ENCODE assay signal across 8 cellular contexts in genomic region chr20:50285376-50286173, GRCh38.
DNase-seq lines count a peak whose midpoint lies in the region; ATAC-seq and TF ChIP-seq lines count a peak whose summit lies in the region.

No MANE protein-coding gene starts in this region.

- H3K4me3 Mint-ChIP-seq in activated B cell treated with CpG ODN at 0.5 μM for 24 hours (peak overlapping the region; percentile 44), type B pancreatic cell (no peak overlapping the region)

- TF ChIP-seq CTCF in activated B cell treated with CpG ODN at 0.5 μM for 24 hours (IDR thresholded peaks at IDR 0.05) (no peak), type B pancreatic cell (conservative IDR thresholded peaks at IDR 0.05) (no peak)

- H3K4me1 Mint-ChIP-seq in activated B cell treated with CpG ODN at 0.5 μM for 24 hours (peaks cover 28% of the 10 kb centered on the region), type B pancreatic cell (ENCODE audit: unreplicated experiment) (peaks cover 30% of the 10 kb centered on the region)

- H3K36me3 Mint-ChIP-seq in activated B cell treated with CpG ODN at 0.5 μM for 24 hours (ENCODE audit: low read depth): no peaks in the 10 kb centered on the region
- H3K36me3 Mint-ChIP-seq in type B pancreatic cell: no peaks in the 10 kb centered on the region

- in situ Hi-C loops in KBM-7 (cut with MboI; ENCODE audit: low pct_unique_long_range_greater_than_20kb, low sequenced_read_pairs): no loop called here

- POLR2A ChIA-PET in activated B cell treated with CpG ODN at 0.5 μM for 24 hours (lab: Charles Lee): interaction anchor here (0.6 to 1.5 kb wide), 5 partner anchors 57 to 1238 kb away, joined by 3 to 8 read pairs (median 4); partner anchors contain the start of gene CEBPB

- DNase-seq in AG20443 (ENCODE audit: low spot score): peak; percentile 65
- DNase-seq in activated B cell treated with CpG ODN at 0.5 μM for 24 hours: peak; percentile 41
- DNase-seq in iris pigment epithelial cell (ENCODE audit: low read depth): peak; percentile 72
- no peak for DNase-seq in type B pancreatic cell (ENCODE audit: extremely low spot score, unreplicated experiment)
- DNase-seq in RKO (ENCODE audit: low spot score): no peak
- no peak for DNase-seq in KBM-7
- no peak for DNase-seq in superior temporal gyrus (ENCODE audit: extremely low spot score)

- ATAC-seq in GM21825 (IDR thresholded peaks at IDR 0.05; ENCODE audit: unreplicated experiment): peak; percentile 42
- ATAC-seq in activated B cell treated with CpG ODN at 0.5 μM for 24 hours (ENCODE audit: low read depth): peak; percentile 90

- H3K27me3 Mint-ChIP-seq in activated B cell treated with CpG ODN at 0.5 μM for 24 hours (peaks cover 23% of the 10 kb centered on the region), type B pancreatic cell (no peaks in the 10 kb centered on the region)

- CTCF ChIA-PET in activated B cell treated with CpG ODN at 0.5 μM for 24 hours (lab: Charles Lee): interaction anchor here (0.8 to 1.1 kb wide), 2 partner anchors 95 to 175 kb away, joined by 3 to 4 read pairs; partner anchors contain the start of gene CEBPB

- H3K27ac Mint-ChIP-seq in activated B cell treated with CpG ODN at 0.5 μM for 24 hours (peak overlapping the region; percentile 33), type B pancreatic cell (peak overlapping the region; percentile 15)

- intact Hi-C loops in activated B cell treated with CpG ODN at 0.5 μM for 24 hours (cut with micrococcal nuclease): loop anchor here (2.0 kb wide), 1 partner anchor 63 kb away; no protein-coding TSS in a partner anchor

- H3K9me3 Mint-ChIP-seq in activated B cell treated with CpG ODN at 0.5 μM for 24 hours: no peaks in the 10 kb centered on the region
- H3K9me3 Mint-ChIP-seq in type B pancreatic cell: no peaks in the 10 kb centered on the region

Comparison
In these comparisons a context has a peak if more than half of its experiments do, and no peak if none do; other contexts are left out.
1. DNase-seq: peak in AG20443 (single experiment), activated B cell treated with CpG ODN at 0.5 μM for 24 hours (single experiment) and iris pigment epithelial cell (single experiment); none in type B pancreatic cell (single experiment), RKO (single experiment), KBM-7 (single experiment) and superior temporal gyrus (single experiment).